ENCODE assay signal across 30 cellular contexts in the genomic region with DNA sequence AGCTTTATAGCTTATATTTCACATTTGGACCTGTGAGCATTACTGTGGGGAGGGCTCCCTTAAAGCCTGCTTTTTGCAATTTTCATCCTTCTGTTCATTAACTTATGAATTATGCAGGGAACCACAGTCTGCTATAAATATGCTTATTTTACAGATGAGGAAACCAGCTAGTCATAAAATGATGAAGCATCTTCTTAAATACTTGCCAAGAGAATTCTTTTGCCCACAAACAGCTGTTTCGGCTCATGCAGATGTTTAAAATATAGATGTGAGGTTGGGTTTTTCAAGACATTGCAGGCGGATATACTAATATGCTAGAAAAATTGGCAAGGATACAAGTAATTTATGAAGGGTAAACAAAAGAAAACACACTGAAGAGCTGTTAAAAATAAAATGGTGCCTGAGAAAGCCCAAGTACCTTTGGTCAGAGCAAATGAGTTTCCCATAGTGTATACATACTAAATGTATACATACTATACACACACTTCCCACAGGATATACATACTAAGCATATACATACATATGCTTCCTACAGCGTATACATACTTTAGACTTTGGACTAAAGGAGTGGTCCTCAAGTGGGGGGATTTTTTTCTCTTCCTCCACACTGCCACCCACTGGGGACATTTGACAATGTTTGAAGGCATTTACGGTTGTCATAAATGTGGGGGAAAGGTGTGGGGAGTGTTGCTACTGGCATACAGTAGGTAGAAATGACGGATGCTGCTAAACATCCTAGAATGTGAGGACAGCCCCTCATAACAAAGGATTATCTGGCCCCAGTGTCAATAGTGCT.
DNase-seq lines count a peak whose midpoint lies in the region; ATAC-seq and TF ChIP-seq lines count a peak whose summit lies in the region.
"Had no signal": no experiment of that assay in that cellular context is flagged by ENCODE, and none has a peak within 500 bp of the region (broad histone marks: within the 10 kb centered on the region; RNA-seq: fewer than 3 reads in every experiment).

No MANE protein-coding gene starts in this region.

- no peak overlapping the region for H2BK5ac ChIP-seq in mesendoderm (ENCODE audit: low read length)

- no peaks in the 10 kb centered on the region for H3K36me3 ChIP-seq in mesendoderm (ENCODE audit: control insufficient read depth, insufficient read depth, low read length)
- H3K36me3 ChIP-seq: adrenal gland, pancreas, Peyer's patch, thoracic aorta, vagina had no signal

- no peaks in the 10 kb centered on the region for H3K79me2 ChIP-seq in mesendoderm (ENCODE audit: control insufficient read depth, insufficient read depth, low read length)

- H3K4me3 ChIP-seq in AG09309 (ENCODE audit: control insufficient read depth, low read depth, low read length) = no peak overlapping the region
- no peak overlapping the region for H3K4me3 ChIP-seq in mesendoderm (ENCODE audit: low read length)
- H3K4me3 ChIP-seq: adrenal gland, pancreas, Peyer's patch, thoracic aorta, vagina had no signal

- H3K4me1 ChIP-seq in mesendoderm (ENCODE audit: control insufficient read depth, low read depth, low read length) = no peaks in the 10 kb centered on the region
- H3K4me1 ChIP-seq: adrenal gland, Caco-2, pancreas, Peyer's patch, vagina had no signal

- no peak overlapping the region for H2BK15ac ChIP-seq in mesendoderm (replicated peaks; ENCODE audit: low read depth)

- in situ Hi-C loops in SK-MEL-5 (cut with HindIII; ENCODE audit: low pct_unique_long_range_greater_than_20kb, low sequenced_read_pairs) = no loop called here

- no peak overlapping the region for H3K27ac ChIP-seq in mesendoderm (ENCODE audit: low read depth, low read length)
- H3K27ac ChIP-seq: adrenal gland, pancreas, Peyer's patch, thoracic aorta, vagina, VCaP had no signal

- ATAC-seq in HG02938 (IDR thresholded peaks at IDR 0.05; ENCODE audit: unreplicated experiment) = no peak
- ATAC-seq: activated CD8-positive, alpha-beta T cell treated with anti-CD3 and anti-CD28 coated beads, Interleukin-2, amount 10 ng/mL, durations not matched to agents 7 days and 5 days; HCT116; left lobe of liver; pancreas; stimulated activated naive CD8-positive, alpha-beta T cell treated with anti-CD3 and anti-CD28 coated beads, Interleukin-15, Interleukin-2, amounts not matched to agents 100 U/mL and 50 U/mL, for 24 hours had no signal

- H3K23ac ChIP-seq in mesendoderm (ENCODE audit: low read length) = no peak overlapping the region

- no peak overlapping the region for H4K8ac ChIP-seq in mesendoderm (ENCODE audit: low read depth, low read length)

- no peaks in the 10 kb centered on the region for H3K79me1 ChIP-seq in mesendoderm (ENCODE audit: low read length)

- no peak overlapping the region for H3K4me2 ChIP-seq in mesendoderm (ENCODE audit: low read length)

- H3K27me3 ChIP-seq in mesendoderm (ENCODE audit: insufficient read depth, low read length, poor library complexity) = no peaks in the 10 kb centered on the region
- H3K27me3 ChIP-seq: adrenal gland, pancreas, Peyer's patch, vagina had no signal

- no peak overlapping the region for H3K4ac ChIP-seq in mesendoderm (ENCODE audit: low read depth, low read length)

- H3K56ac ChIP-seq in mesendoderm (ENCODE audit: low read length) = no peak overlapping the region

- no peak overlapping the region for H2BK120ac ChIP-seq in mesendoderm (ENCODE audit: low read depth, low read length)

- H3K9ac ChIP-seq in mesendoderm (ENCODE audit: low read length) = no peak overlapping the region

- H2AK5ac ChIP-seq in mesendoderm (ENCODE audit: low read length) = no peak overlapping the region

- peak; percentile 5 for DNase-seq in AG09309 (ENCODE audit: low read depth)
- DNase-seq in HCEC 1CT = peak; percentile 38
- peak; percentile 19 for DNase-seq in SK-MEL-5 (ENCODE audit: low read depth, low spot score)
- DNase-seq in mesendoderm = peak; percentile 33
- no peak for DNase-seq in HPDE6-E6E7 (ENCODE audit: extremely low spot score)
- DNase-seq in NCI-H524 (lab: John Stamatoyannopoulos, UW) = no peak
- DNase-seq in GDM1 (lab: John Stamatoyannopoulos, UW) = no peak
- DNase-seq: activated CD4-positive, alpha-beta T cell treated with anti-CD3 and anti-CD28 coated beads for 4 hours; activated CD8-positive, alpha-beta T cell treated with anti-CD3 and anti-CD28 coated beads, Interleukin-2, amount 10 ng/mL, durations not matched to agents 7 days and 5 days; activated naive CD4-positive, alpha-beta T cell treated with anti-CD3 and anti-CD28 coated beads for 36 hours; adrenal gland; Caco-2; DMS53; NCI-H1105; NCI-H1930; NCI-H2171 treated with DMSO at 0.1 percent for 48 hours; NCI-H524 treated with DMSO at 0.1 percent for 48 hours; pancreas; Peyer's patch; SHP77 treated with DMSO at 0.1 percent for 48 hours; stimulated activated CD4-positive, alpha-beta T cell treated with anti-CD3 and anti-CD28 coated beads, Interleukin-1b, Interleukin-23, amount 100 ng/mL, for 48 hours; stimulated activated naive CD8-positive, alpha-beta T cell treated with anti-CD3 and anti-CD28 coated beads, Interleukin-15, Interleukin-2, amounts not matched to agents 100 U/mL and 50 U/mL, for 24 hours; SW 1271; T1000 had no signal

- no peak overlapping the region for H4K5ac ChIP-seq in mesendoderm (ENCODE audit: low read length)

- H3K18ac ChIP-seq in mesendoderm (ENCODE audit: low read length) = no peak overlapping the region

- WGBS in mesendoderm (ENCODE audit: extremely low coverage, insufficient coverage, low lambda C conversion rate) = no CpG with 5 or more reads among the region's 5 CpGs

- no peak for TF ChIP-seq CTCF in AG09309 (IDR thresholded peaks at IDR 0.05; ENCODE audit: control insufficient read depth, insufficient read depth, low read depth, low read length, missing control alignments)

Comparison
In these comparisons a context has a peak if more than half of its experiments do, and no peak if none do; other contexts are left out.
1. DNase-seq: peak in AG09309 (single experiment), HCEC 1CT (single experiment), SK-MEL-5 (single experiment) and mesendoderm (single experiment); none in HPDE6-E6E7 (single experiment), NCI-H524 (0 of 2) and GDM1 (single experiment).